ENCODE assay signal across 8 cellular contexts in genomic region chr2:136206613-136207012, GRCh38.
DNase-seq lines count a peak whose midpoint lies in the region; ATAC-seq lines count a peak whose summit lies in the region.

No MANE protein-coding gene starts in this region.

- DNase-seq in activated T-cell treated with anti-CD3 and anti-CD28 coated beads for 48 hours (ENCODE audit: low read depth), result peak; percentile 52
- no peak for DNase-seq in activated T-cell treated with anti-CD3 and anti-CD28 coated beads, Interleukin-2, amount 50 U/mL, for 1 hour
- peak; percentile 77 for DNase-seq in NCI-H345 treated with DMSO at 0.1 percent for 48 hours (lab: John Stamatoyannopoulos, UW; ENCODE audit: unreplicated experiment)
- DNase-seq in stimulated activated CD4-positive, alpha-beta T cell treated with anti-CD3 and anti-CD28 coated beads, Interleukin-4, amount 100 ng/mL, for 48 hours (ENCODE audit: low read depth in 2 of 2), result peak; percentile 30 to 46
- DNase-seq in cardiac septum (ENCODE audit: low spot score), result no peak
- DNase-seq in globus pallidus (ENCODE audit: low spot score), result no peak
- DNase-seq in left ventricle myocardium superior, result no peak

- intact Hi-C loops in cardiac septum (cut with DNase I), result no loop called here
- intact Hi-C loops in left ventricle myocardium superior (cut with micrococcal nuclease), result no loop called here

- peak; percentile 92 for ATAC-seq in HG02870 (IDR thresholded peaks at IDR 0.05; ENCODE audit: unreplicated experiment)
- ATAC-seq in left ventricle myocardium superior, result no peak

Comparison
In these comparisons a context has a peak if more than half of its experiments do, and no peak if none do; other contexts are left out.
1. DNase-seq: peak in activated T-cell treated with anti-CD3 and anti-CD28 coated beads for 48 hours (single experiment), NCI-H345 treated with DMSO at 0.1 percent for 48 hours (single experiment) and stimulated activated CD4-positive, alpha-beta T cell treated with anti-CD3 and anti-CD28 coated beads, Interleukin-4, amount 100 ng/mL, for 48 hours (2 of 2); none in activated T-cell treated with anti-CD3 and anti-CD28 coated beads, Interleukin-2, amount 50 U/mL, for 1 hour (single experiment), cardiac septum (single experiment), globus pallidus (single experiment) and left ventricle myocardium superior (single experiment).